23 cellular contexts compared by ENCODE assay signal in the genomic region with DNA sequence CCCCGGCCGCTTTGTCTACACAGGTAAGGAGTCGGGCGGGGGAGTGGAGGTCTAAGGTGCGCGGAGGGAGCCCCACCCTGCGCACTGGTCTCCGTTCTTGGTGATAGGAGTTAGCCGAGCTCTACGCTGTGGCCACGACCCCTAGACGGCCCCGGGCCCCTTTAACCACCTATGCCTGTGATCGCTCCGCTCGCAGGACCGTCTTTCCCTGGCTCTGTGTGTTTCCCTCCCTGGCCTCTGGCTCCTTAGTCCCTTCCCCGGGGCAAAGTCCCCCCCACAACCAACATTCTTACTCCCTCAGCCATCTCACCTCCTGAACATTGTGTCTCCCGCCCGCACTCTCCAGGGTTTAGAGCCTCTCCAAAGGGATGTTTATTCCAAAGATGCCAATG. TPM values are rescaled to one million over a fixed set of nuclear protein-coding genes. Genes with fewer than 3 reads are reported as not detected.
DNase-seq lines count a peak whose midpoint lies in the region; ATAC-seq and TF ChIP-seq lines count a peak whose summit lies in the region.
"Had no signal": no experiment of that assay in that cellular context is flagged by ENCODE, and none has a peak within 500 bp of the region (broad histone marks: within the 10 kb centered on the region; RNA-seq: fewer than 3 reads in every experiment).

No MANE protein-coding gene starts in this region.

- H3K27ac Mint-ChIP-seq in endodermal cell, result no peak overlapping the region
- H3K27ac Mint-ChIP-seq in naive thymus-derived CD4-positive, alpha-beta T cell, result peak overlapping the region in 6 of 9 donors; percentile 1 to 86 (median 70)
- H3K27ac Mint-ChIP-seq: stimulated activated naive CD8-positive, alpha-beta T cell treated with anti-CD3 and anti-CD28 coated beads, Interleukin-15, amount 100 ng/mL, for 72 hours had no signal

- CTCF ChIA-PET in naive thymus-derived CD4-positive, alpha-beta T cell (lab: Charles Lee), result interaction anchor here (0.6 to 1.8 kb wide), 3 partner anchors 37 to 351 kb away, joined by 3 to 6 read pairs (median 3); no protein-coding TSS in a partner anchor

- no peaks in the 10 kb centered on the region for H3K9me3 Mint-ChIP-seq in endodermal cell
- H3K9me3 Mint-ChIP-seq in naive thymus-derived CD4-positive, alpha-beta T cell, result no peaks in the 10 kb centered on the region
- H3K9me3 Mint-ChIP-seq: stimulated activated naive CD8-positive, alpha-beta T cell treated with anti-CD3 and anti-CD28 coated beads, Interleukin-15, amount 100 ng/mL, for 72 hours had no signal

- peak overlapping the region; percentile 47 for H3K4me3 Mint-ChIP-seq in endodermal cell
- peak overlapping the region in 4 of 10 donors; percentile 78 to 87 (median 83) for H3K4me3 Mint-ChIP-seq in naive thymus-derived CD4-positive, alpha-beta T cell

- H3K27ac ChIP-seq in C4-2B, result peak overlapping the region; percentile 91
- no peak overlapping the region for H3K27ac ChIP-seq in endodermal cell (ENCODE audit: low read depth, low read length)
- H3K27ac ChIP-seq in naive thymus-derived CD4-positive, alpha-beta T cell (ENCODE audit: low read depth, low read length), result no peak overlapping the region
- H3K27ac ChIP-seq in caudate nucleus (ENCODE audit: low read depth, low read length), result no peak overlapping the region
- H3K27ac ChIP-seq: heart right ventricle had no signal

- H3K4me3 ChIP-seq in H7 (ENCODE audit: insufficient read depth, low read depth, low read length) (peak overlapping the region; percentile 33), endodermal cell (ENCODE audit: low read length) (no peak overlapping the region)
- H3K4me3 ChIP-seq in naive thymus-derived CD4-positive, alpha-beta T cell (ENCODE audit: low read length), result no peak overlapping the region
- H3K4me3 ChIP-seq: uterus had no signal

- ATAC-seq in naive thymus-derived CD4-positive, alpha-beta T cell, result no peak
- no peak for ATAC-seq in GM18867 (IDR thresholded peaks at IDR 0.05; ENCODE audit: unreplicated experiment)
- ATAC-seq: PC-3; stimulated activated naive CD8-positive, alpha-beta T cell treated with anti-CD3 and anti-CD28 coated beads, Interleukin-15, amount 100 ng/mL, for 72 hours had no signal

- no peak overlapping the region for H3K9ac ChIP-seq in endodermal cell (ENCODE audit: extremely low read depth, low read length, poor library complexity, severe bottlenecking)

- no peak for TF ChIP-seq CTCF in C4-2B (conservative IDR thresholded peaks at IDR 0.05)
- TF ChIP-seq CTCF in endodermal cell (conservative IDR thresholded peaks at IDR 0.05), result no peak

- H3K27me3 Mint-ChIP-seq in endodermal cell (ENCODE audit: insufficient read depth), result peaks cover 91% of the 10 kb centered on the region
- peaks cover 0 to 58% (median 0%) of the 10 kb centered on the region in 5 donors for H3K27me3 Mint-ChIP-seq in naive thymus-derived CD4-positive, alpha-beta T cell

- POLR2A ChIA-PET in naive thymus-derived CD4-positive, alpha-beta T cell (lab: Charles Lee), result interaction anchor here (1.0 kb wide), 2 partner anchors 20 to 61 kb away, joined by 3 read pairs; no protein-coding TSS in a partner anchor

- H3K4me1 Mint-ChIP-seq in endodermal cell, result peaks cover 13% of the 10 kb centered on the region
- peaks cover 20 to 33% (median 22%) of the 10 kb centered on the region in 7 donors for H3K4me1 Mint-ChIP-seq in naive thymus-derived CD4-positive, alpha-beta T cell

- WGBS in endodermal cell (ENCODE audit: insufficient coverage in 1 of 2, insufficient read length in 1 of 2), 2 experiments, result 10 to 16% methylated on average over 17 to 20 of the region's 20 CpGs

- H3K9me3 ChIP-seq in endodermal cell (ENCODE audit: control insufficient read depth, low read length), result no peaks in the 10 kb centered on the region
- H3K9me3 ChIP-seq in naive thymus-derived CD4-positive, alpha-beta T cell (ENCODE audit: control insufficient read depth in 2 of 3, low read length in 3 of 3), result no peaks in the 10 kb centered on the region
- H3K9me3 ChIP-seq: heart right ventricle, uterus had no signal

- intact Hi-C loops in naive thymus-derived CD4-positive, alpha-beta T cell (cut with micrococcal nuclease), result loop anchor here (2.0 to 5.0 kb wide), 2 partner anchors 87 to 251 kb away; no protein-coding TSS in a partner anchor
- intact Hi-C loops in posterior cingulate gyrus (cut with DNase I), result loop anchor here (10.0 kb wide), 1 partner anchor 255 kb away; no protein-coding TSS in a partner anchor

- H3K4me1 ChIP-seq in endodermal cell (ENCODE audit: control insufficient read depth, insufficient read depth, low read length), result no peaks in the 10 kb centered on the region
- peaks cover 12 to 18% of the 10 kb centered on the region in 2 donors for H3K4me1 ChIP-seq in naive thymus-derived CD4-positive, alpha-beta T cell (ENCODE audit: control insufficient read depth in 2 of 2, insufficient read depth in 2 of 2, low read length in 2 of 2)

- DNase-seq in H7 (peak; percentile 71), endodermal cell (no peak), posterior cingulate gyrus (no peak), DMS 273 treated with DMSO at 0.1 percent for 48 hours (lab: John Stamatoyannopoulos, UW) (no peak), caudate nucleus (lab: John Stamatoyannopoulos, UW) (no peak)
- peak in 1 of 9 donors; percentile 19 for DNase-seq in naive thymus-derived CD4-positive, alpha-beta T cell
- DNase-seq: activated CD4-positive, CD25-positive, alpha-beta regulatory T cell; activated gamma-delta T cell; amniotic stem cell; central memory CD4-positive, alpha-beta T cell; effector CD8-positive, alpha-beta T cell; heart right ventricle; left cardiac atrium; NCI-H1105 treated with DMSO at 0.1 percent for 48 hours; NCI-H69; occipital lobe; PC-3; stimulated activated CD4-positive, alpha-beta T cell treated with anti-CD3 and anti-CD28 coated beads, Interleukin-1b, Interleukin-23, amount 100 ng/mL, for 48 hours; stimulated activated naive CD8-positive, alpha-beta T cell treated with anti-CD3 and anti-CD28 coated beads, Interleukin-15, amount 100 ng/mL, for 72 hours; T-helper 2 cell; uterus had no signal

- H3K36me3 Mint-ChIP-seq in endodermal cell (ENCODE audit: low read depth), result no peaks in the 10 kb centered on the region
- H3K36me3 Mint-ChIP-seq in naive thymus-derived CD4-positive, alpha-beta T cell, result no peaks in the 10 kb centered on the region

- H3K27me3 ChIP-seq in H7 (ENCODE audit: control insufficient read depth, insufficient read depth, low read length), result peaks cover 92% of the 10 kb centered on the region
- H3K27me3 ChIP-seq in endodermal cell (ENCODE audit: control insufficient read depth, insufficient read depth, low read length, poor library complexity, severe bottlenecking), result peaks cover 100% of the 10 kb centered on the region
- H3K27me3 ChIP-seq in naive thymus-derived CD4-positive, alpha-beta T cell (ENCODE audit: control insufficient read depth in 2 of 2, insufficient read depth in 2 of 2, low read length in 2 of 2), result no peaks in the 10 kb centered on the region
- H3K27me3 ChIP-seq: uterus had no signal

- H3K36me3 ChIP-seq in H7 (replicated peaks; ENCODE audit: control insufficient read depth, insufficient read depth, low read length), result no peaks in the 10 kb centered on the region
- no peaks in the 10 kb centered on the region for H3K36me3 ChIP-seq in endodermal cell (ENCODE audit: control insufficient read depth, insufficient read depth, low read length)
- H3K36me3 ChIP-seq in naive thymus-derived CD4-positive, alpha-beta T cell (ENCODE audit: control insufficient read depth in 2 of 3, insufficient read depth in 3 of 3, low read length in 3 of 3), result no peaks in the 10 kb centered on the region
- H3K36me3 ChIP-seq: heart right ventricle, uterus had no signal

RNA-seq across cellular contexts. Expression of gene CPXM1, which starts 50.5 kb away (rescaled TPM):
- 105 and 109 TPM in 2 replicates for total RNA-seq in H7 (2014; rRNA removed; shearing (Covaris generic))
- 100 to 1,000 TPM in 1 of 2 donors, 10 to 100 TPM in 1; 80.1 to 106 TPM for total RNA-seq in endodermal cell
- 174 TPM for polyA plus RNA-seq in endodermal cell (2013, experiment 1 of 2)
- 158 TPM for polyA plus RNA-seq in endodermal cell (2013, experiment 2 of 2)
- 1 to 10 TPM in 2 of 5 experiments, under 1 TPM in 3; 0.19 to 1.8 (median 0.32) TPM for total RNA-seq in naive thymus-derived CD4-positive, alpha-beta T cell
- under 1 TPM in 1 of 2 donors, not detected in 1; 0.12 TPM for polyA plus RNA-seq in naive thymus-derived CD4-positive, alpha-beta T cell
- total RNA-seq: PC-3 had no signal

RNA-seq across cellular contexts. Expression of gene EBF4, which starts 57.4 kb away (rescaled TPM):
- total RNA-seq in H7 (2014; rRNA removed; shearing (Covaris generic)), result 1.1 and 2.6 TPM in 2 replicates
- 10 to 100 TPM in 1 of 2 donors, 1 to 10 TPM in 1; 6.4 to 12.1 TPM for total RNA-seq in endodermal cell
- polyA plus RNA-seq in endodermal cell (2013, experiment 1 of 2), result 17.5 TPM
- polyA plus RNA-seq in endodermal cell (2013, experiment 2 of 2), result 16.1 TPM
- 10 to 100 TPM in 1 of 5 experiments, 1 to 10 TPM in 4; 5.2 to 10.5 (median 7.7) TPM for total RNA-seq in naive thymus-derived CD4-positive, alpha-beta T cell
- polyA plus RNA-seq in naive thymus-derived CD4-positive, alpha-beta T cell, result under 1 TPM; 0.09 to 0.33 TPM

Comparison
In these comparisons a context has a peak if more than half of its experiments do, and no peak if none do; other contexts are left out.
1. RNA of gene CPXM1, which starts 50.5 kb away (total RNA-seq): 80.1 to 106 TPM in endodermal cell and 105 to 109 TPM in H7; 0.19 to 1.8 TPM in naive thymus-derived CD4-positive, alpha-beta T cell; every median in the first group is over 10 times any median in the second.